In genomic region chr1:228889289-228889688, GRCh38 we compare ENCODE assay signal across 21 cellular contexts.
"Had no signal": no experiment of that assay in that cellular context is flagged by ENCODE, and none has a peak within 500 bp of the region (broad histone marks: within the 10 kb centered on the region; RNA-seq: fewer than 3 reads in every experiment).

No MANE protein-coding gene starts in this region.

- H3K9me3 ChIP-seq: adrenal gland, breast epithelium had no signal

- H3K36me3 Mint-ChIP-seq: IgD-negative memory B cell had no signal

- H3K27ac ChIP-seq: adrenal gland, body of pancreas, breast epithelium had no signal

- H3K4me3 Mint-ChIP-seq: activated CD4-positive, alpha-beta T cell treated with anti-CD3 and anti-CD28 coated beads, Interleukin-2, amount 10 ng/mL, durations not matched to agents 24 days and 14 days; activated CD8-positive, alpha-beta T cell treated with anti-CD3 and anti-CD28 coated beads for 36 hours; activated T-cell treated with anti-CD3 and anti-CD28 coated beads, Interleukin-2, amount 50 U/mL, for 4 hours; activated T-helper 1 cell treated with anti-CD3 and anti-CD28 coated beads, Interleukin-12 subunit alpha, Interleukin-12 subunit beta, Interleukin-2, Interleukin-4 antibody, amounts not matched to agents 30 ng/mL and 10 ng/mL and 1 ng/mL, durations not matched to agents 14 hours and 24 hours and 36 hours; IgD-negative memory B cell had no signal

- DNase-seq: activated CD4-positive, alpha-beta T cell treated with anti-CD3 and anti-CD28 coated beads, Interleukin-2, amount 10 ng/mL, durations not matched to agents 24 days and 14 days; activated CD4-positive, alpha-beta T cell treated with anti-CD3 and anti-CD28 coated beads, Interleukin-2, amount 50 U/mL, for 4 hours; activated CD8-positive, alpha-beta T cell treated with anti-CD3 and anti-CD28 coated beads for 36 hours; activated effector memory CD4-positive, alpha-beta T cell treated with Interleukin-2 at 50 U/mL for 16 hours; activated naive CD4-positive, alpha-beta T cell treated with anti-CD3 and anti-CD28 coated beads, Interleukin-2, amount 50 U/mL, for 16 hours; activated T-cell treated with anti-CD3 and anti-CD28 coated beads for 4 hours; activated T-cell treated with anti-CD3 and anti-CD28 coated beads, Interleukin-2, amount 50 U/mL, for 4 hours; adrenal gland; body of pancreas; Karpas-422; KBM-7; NCI-H1105; NCI-H1417 treated with DMSO at 0.1 percent for 48 hours; NCI-H2029; NCI-H345; NCI-H524 treated with DMSO at 0.1 percent for 48 hours; Right ventricle myocardium superior; T1000 had no signal

- ATAC-seq: activated CD8-positive, alpha-beta T cell treated with anti-CD3 and anti-CD28 coated beads for 36 hours; activated T-cell treated with anti-CD3 and anti-CD28 coated beads, Interleukin-2, amount 50 U/mL, for 4 hours; body of pancreas had no signal

- H3K27me3 Mint-ChIP-seq: activated CD8-positive, alpha-beta T cell treated with anti-CD3 and anti-CD28 coated beads for 36 hours had no signal

- H3K36me3 ChIP-seq: adrenal gland, breast epithelium had no signal

- H3K4me3 ChIP-seq: adrenal gland, body of pancreas, breast epithelium had no signal

- H3K27me3 ChIP-seq: adrenal gland, body of pancreas, breast epithelium had no signal

- H3K9me3 Mint-ChIP-seq: activated CD4-positive, alpha-beta T cell treated with anti-CD3 and anti-CD28 coated beads, Interleukin-2, amount 10 ng/mL, durations not matched to agents 24 days and 14 days; activated CD8-positive, alpha-beta T cell treated with anti-CD3 and anti-CD28 coated beads for 36 hours had no signal

- H3K27ac Mint-ChIP-seq: activated CD4-positive, alpha-beta T cell treated with anti-CD3 and anti-CD28 coated beads, Interleukin-2, amount 10 ng/mL, durations not matched to agents 24 days and 14 days; activated CD8-positive, alpha-beta T cell treated with anti-CD3 and anti-CD28 coated beads for 36 hours; activated T-helper 1 cell treated with anti-CD3 and anti-CD28 coated beads, Interleukin-12 subunit alpha, Interleukin-12 subunit beta, Interleukin-2, Interleukin-4 antibody, amounts not matched to agents 30 ng/mL and 10 ng/mL and 1 ng/mL, durations not matched to agents 14 hours and 24 hours and 36 hours; IgD-negative memory B cell had no signal

- H3K4me1 Mint-ChIP-seq: IgD-negative memory B cell had no signal

- H3K4me1 ChIP-seq: adrenal gland, body of pancreas, breast epithelium had no signal
